ENCODE assay signal across 8 cellular contexts in genomic region chr17:62724398-62725146, GRCh38.
A peak's percentile ranks its signal among the peaks of the same experiment; 100 is the strongest.
DNase-seq lines count a peak whose midpoint lies in the region; ATAC-seq and TF ChIP-seq lines count a peak whose summit lies in the region.

No MANE protein-coding gene starts in this region.

- CTCF ChIA-PET in HEK293T (lab: Yijun Ruan, JAX), result no interaction called here

- peaks cover 87% of the 10 kb centered on the region for H3K27me3 Mint-ChIP-seq in activated T-cell treated with anti-CD3 and anti-CD28 coated beads, Interleukin-2, amount 50 U/mL, for 72 hours (ENCODE audit: low read depth)
- H3K27me3 Mint-ChIP-seq in natural killer cell (ENCODE audit: low read depth in 2 of 2), result no peaks in the 10 kb centered on the region

- H3K27ac Mint-ChIP-seq in activated T-cell treated with anti-CD3 and anti-CD28 coated beads, Interleukin-2, amount 50 U/mL, for 72 hours, result peak overlapping the region; percentile 18
- H3K27ac Mint-ChIP-seq in natural killer cell, result peak overlapping the region; percentile 97 to 98

- peak overlapping the region; percentile 29 to 54 for H3K4me3 Mint-ChIP-seq in activated T-cell treated with anti-CD3 and anti-CD28 coated beads, Interleukin-2, amount 50 U/mL, for 72 hours
- H3K4me3 Mint-ChIP-seq in natural killer cell, result peak overlapping the region; percentile 85

- TF ChIP-seq CTCF in GM12872 (IDR thresholded peaks at IDR 0.05; ENCODE audit: insufficient read depth, low read depth, low read length) (0 out of 3 replicates have a peak, but pooled peaks have one; percentile 8), natural killer cell (IDR thresholded peaks at IDR 0.05) (no peak)

- POLR2A ChIA-PET in HEK293T (lab: Yijun Ruan, JAX), result interaction anchor here (1.2 kb wide), 3 partner anchors 10 to 269 kb away, joined by 3 read pairs; no protein-coding TSS in a partner anchor

- peaks cover 10 to 14% of the 10 kb centered on the region in 2 donors for H3K36me3 Mint-ChIP-seq in activated T-cell treated with anti-CD3 and anti-CD28 coated beads, Interleukin-2, amount 50 U/mL, for 72 hours (ENCODE audit: insufficient read depth in 2 of 2)
- no peaks in the 10 kb centered on the region for H3K36me3 Mint-ChIP-seq in natural killer cell

- DNase-seq in HEK293T (ENCODE audit: extremely low spot score) (no peak), NCI-H2227 (lab: John Stamatoyannopoulos, UW; ENCODE audit: unreplicated experiment) (peak; percentile 20), natural killer cell (peak; percentile 60), NCI-H146 treated with DMSO at 0.1 percent for 48 hours (lab: John Stamatoyannopoulos, UW; ENCODE audit: unreplicated experiment) (no peak), NCI-H1417 (lab: John Stamatoyannopoulos, UW) (no peak), 8988T (no peak)
- peak; percentile 82 to 87 for DNase-seq in activated T-cell treated with anti-CD3 and anti-CD28 coated beads, Interleukin-2, amount 50 U/mL, for 72 hours

- H3K4me1 Mint-ChIP-seq in activated T-cell treated with anti-CD3 and anti-CD28 coated beads, Interleukin-2, amount 50 U/mL, for 72 hours (ENCODE audit: low read depth), result peaks cover 20% of the 10 kb centered on the region
- H3K4me1 Mint-ChIP-seq in natural killer cell, result peaks cover 42 to 48% of the 10 kb centered on the region in 2 donors

- peak; percentile 98 to 99 for ATAC-seq in activated T-cell treated with anti-CD3 and anti-CD28 coated beads, Interleukin-2, amount 50 U/mL, for 72 hours (replicated peaks in 1 of 2)
- peak; percentile 92 to 93 (median 93) for ATAC-seq in natural killer cell

- intact Hi-C loops in natural killer cell (cut with micrococcal nuclease), result loop anchor here (1.0 kb wide), 1 partner anchor 241 kb away; no protein-coding TSS in a partner anchor

- peaks cover 0 to 2% of the 10 kb centered on the region in 2 donors for H3K9me3 Mint-ChIP-seq in activated T-cell treated with anti-CD3 and anti-CD28 coated beads, Interleukin-2, amount 50 U/mL, for 72 hours
- no peaks in the 10 kb centered on the region for H3K9me3 Mint-ChIP-seq in natural killer cell

TF ChIP-seq in HEK293T, 16 proteins besides CTCF, POLR2A, EP300 and RAD21:
- TF ChIP-seq L3MBTL2 (conservative IDR thresholded peaks at IDR 0.05) (peak; percentile 82), FOXM1 (IDR thresholded peaks at IDR 0.05; ENCODE audit: borderline replicate concordance) (no peak)

Comparison
In these comparisons a context has a peak if more than half of its experiments do, and no peak if none do; other contexts are left out.
1. DNase-seq: peak in NCI-H2227 (single experiment), activated T-cell treated with anti-CD3 and anti-CD28 coated beads, Interleukin-2, amount 50 U/mL, for 72 hours (2 of 2) and natural killer cell (single experiment); none in HEK293T (single experiment), NCI-H146 treated with DMSO at 0.1 percent for 48 hours (single experiment), NCI-H1417 (0 of 3) and 8988T (single experiment).